In the genomic region with DNA sequence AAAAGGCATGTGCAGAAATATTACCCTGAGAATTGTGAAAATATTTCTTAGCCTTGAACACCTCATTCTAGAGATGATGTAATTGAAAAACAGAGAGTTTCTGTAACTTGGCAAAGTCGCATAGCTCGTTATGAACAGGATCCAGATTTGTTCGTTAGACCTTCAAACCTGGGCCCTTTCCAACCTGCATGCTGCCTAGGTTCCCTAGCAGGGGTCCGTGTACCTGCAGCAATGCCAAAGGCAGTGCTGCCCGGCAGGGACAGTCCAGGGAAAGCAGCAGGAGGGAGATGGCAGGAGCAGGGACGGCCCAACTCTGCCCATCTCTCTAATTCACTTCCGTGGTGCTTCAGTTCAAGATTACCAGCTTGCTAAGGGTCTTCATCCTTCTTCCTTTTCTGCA, we compare ENCODE assay signal across 22 cellular contexts. TPM values are rescaled to one million over a fixed set of nuclear protein-coding genes. Genes with fewer than 3 reads are reported as not detected.
"Had no signal": no experiment of that assay in that cellular context is flagged by ENCODE, and none has a peak within 500 bp of the region (broad histone marks: within the 10 kb centered on the region; RNA-seq: fewer than 3 reads in every experiment).

No MANE protein-coding gene starts in this region.

- DNase-seq: Kasumi-1, KG1, MM.1S, NCI-H1105, NCI-H1417, NCI-H1436 treated with DMSO at 0.1 percent for 48 hours, NCI-H1694, NCI-H187 treated with DMSO at 0.1 percent for 48 hours, NCI-H2029 treated with DMSO at 0.1 percent for 48 hours, NCI-H2107, NCI-H2227 treated with DMSO at 0.1 percent for 48 hours, NCI-H510A, NCI-H524 treated with DMSO at 0.1 percent for 48 hours, NCI-H69, NCI-H774, Right ventricle myocardium superior, RPMI8226, SIG-M5, SW 1271 had no signal

- H3K27ac ChIP-seq: SJSA1, SK-N-MC had no signal

- H3K4me1 ChIP-seq: SJSA1 had no signal

- H3K9me3 ChIP-seq: SJSA1 had no signal

- H3K36me3 ChIP-seq: SJSA1 had no signal

- H3K4me3 ChIP-seq: SJSA1, SK-N-MC had no signal

- H3K27me3 ChIP-seq: SJSA1 had no signal

RNA-seq across cellular contexts. Expression of gene PIEZO2, which starts 12.0 kb away (rescaled TPM):
- total RNA-seq: HT-29 had no signal
